10 cellular contexts compared by ENCODE assay signal in the genomic region with DNA sequence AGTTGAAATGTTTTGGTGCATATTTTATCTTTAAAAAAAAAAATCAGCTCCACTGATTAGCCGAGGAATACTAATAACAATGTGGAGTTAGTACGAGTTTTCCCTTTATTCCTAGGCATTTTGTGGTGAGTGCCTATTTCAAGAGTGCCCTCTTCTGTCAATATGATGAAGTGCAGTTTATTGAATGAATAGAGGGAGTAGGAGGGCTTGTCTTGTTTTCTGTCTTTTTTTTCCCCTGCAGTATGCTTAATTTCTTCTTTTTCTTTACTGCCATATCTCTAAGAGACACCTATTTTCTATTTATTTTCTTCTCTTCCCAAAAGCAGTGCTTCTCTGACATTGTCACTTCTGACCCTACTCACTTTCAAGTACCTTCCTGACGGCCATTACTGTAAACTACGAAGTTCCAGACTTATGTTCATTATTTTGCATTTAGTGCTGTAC.
A peak's percentile ranks its signal among the peaks of the same experiment; 100 is the strongest.
DNase-seq lines count a peak whose midpoint lies in the region; ATAC-seq, FAIRE-seq and TF ChIP-seq lines count a peak whose summit lies in the region.
"Had no signal": no experiment of that assay in that cellular context is flagged by ENCODE, and none has a peak within 500 bp of the region (broad histone marks: within the 10 kb centered on the region; RNA-seq: fewer than 3 reads in every experiment).

No MANE protein-coding gene starts in this region.

- no peaks in the 10 kb centered on the region for H3K27me3 ChIP-seq in Loucy (ENCODE audit: insufficient read depth, low read length, poor library complexity, severe bottlenecking)
- H3K27me3 ChIP-seq in mesendoderm (ENCODE audit: insufficient read depth, low read length, poor library complexity): no peaks in the 10 kb centered on the region

- H2AFZ ChIP-seq in Loucy (ENCODE audit: low read length): peak overlapping the region; percentile 69

- H3K79me2 ChIP-seq in Loucy (ENCODE audit: insufficient read depth, low read length) (no peaks in the 10 kb centered on the region), mesendoderm (ENCODE audit: control insufficient read depth, insufficient read depth, low read length) (no peaks in the 10 kb centered on the region)

- H3K56ac ChIP-seq in mesendoderm (ENCODE audit: low read length): no peak overlapping the region

- H3K36me3 ChIP-seq in Loucy (ENCODE audit: insufficient read depth, low read length): no peaks in the 10 kb centered on the region
- H3K36me3 ChIP-seq in mesendoderm (ENCODE audit: control insufficient read depth, insufficient read depth, low read length): no peaks in the 10 kb centered on the region
- H3K36me3 ChIP-seq: HAP-1 had no signal

- H2BK15ac ChIP-seq in mesendoderm (replicated peaks; ENCODE audit: low read depth): no peak overlapping the region

- peaks cover 17% of the 10 kb centered on the region for H3K4me1 ChIP-seq in Loucy (ENCODE audit: insufficient read depth, low read length, poor library complexity, severe bottlenecking)
- H3K4me1 ChIP-seq in mesendoderm (ENCODE audit: control insufficient read depth, low read depth, low read length): no peaks in the 10 kb centered on the region
- H3K4me1 ChIP-seq: HAP-1 had no signal

- H3K9ac ChIP-seq in Loucy (ENCODE audit: low read depth, low read length, poor library complexity, severe bottlenecking) (no peak overlapping the region), mesendoderm (ENCODE audit: low read length) (no peak overlapping the region)

- TF ChIP-seq CTCF in Loucy (conservative IDR thresholded peaks at IDR 0.05; ENCODE audit: low read length) (peak; percentile 76), VCaP (conservative IDR thresholded peaks at IDR 0.05) (peak; percentile 77)

- no peaks in the 10 kb centered on the region for H3K9me2 ChIP-seq in Loucy (replicated peaks; ENCODE audit: low read depth, low read length)

- no peaks in the 10 kb centered on the region for H3F3A ChIP-seq in Loucy (ENCODE audit: low read depth)

- H3K4me3 ChIP-seq in Loucy (ENCODE audit: low read length, poor library complexity, severe bottlenecking) (no peak overlapping the region), mesendoderm (ENCODE audit: low read length) (no peak overlapping the region)
- H3K4me3 ChIP-seq: HAP-1 had no signal

- H3K27ac ChIP-seq in VCaP (no peak overlapping the region), mesendoderm (ENCODE audit: low read depth, low read length) (no peak overlapping the region)

- no peak overlapping the region for H3K18ac ChIP-seq in mesendoderm (ENCODE audit: low read length)

- no peak overlapping the region for H4K5ac ChIP-seq in mesendoderm (ENCODE audit: low read length)

- H3K4ac ChIP-seq in mesendoderm (ENCODE audit: low read depth, low read length): no peak overlapping the region

- peak; percentile 84 for FAIRE-seq in G401.6 (lab: Jason Lieb, UNC)

- no peak overlapping the region for H3K23ac ChIP-seq in mesendoderm (ENCODE audit: low read length)

- no peaks in the 10 kb centered on the region for H4K20me1 ChIP-seq in Loucy (ENCODE audit: insufficient read depth, low read length, poor library complexity, severe bottlenecking)

- no peak overlapping the region for H2AK5ac ChIP-seq in mesendoderm (ENCODE audit: low read length)

- no peaks in the 10 kb centered on the region for H3K79me1 ChIP-seq in mesendoderm (ENCODE audit: low read length)

- DNase-seq in mesendoderm (peak; percentile 48), occipital lobe (lab: John Stamatoyannopoulos, UW) (no peak)
- no peak for DNase-seq in effector CD8-positive, alpha-beta T cell (lab: John Stamatoyannopoulos, UW)
- no peak for DNase-seq in stimulated activated CD4-positive, alpha-beta T cell treated with anti-CD3 and anti-CD28 coated beads, Interleukin-1b, Interleukin-23, amount 100 ng/mL, for 48 hours
- DNase-seq: activated naive CD8-positive, alpha-beta T cell treated with anti-CD3 and anti-CD28 coated beads, Interleukin-2, amount 50 U/mL, for 24 hours had no signal

- no peak for ATAC-seq in HG03342 (IDR thresholded peaks at IDR 0.05; ENCODE audit: unreplicated experiment)
- ATAC-seq: activated naive CD8-positive, alpha-beta T cell treated with anti-CD3 and anti-CD28 coated beads, Interleukin-2, amount 50 U/mL, for 24 hours had no signal

- no peak overlapping the region for H2BK5ac ChIP-seq in mesendoderm (ENCODE audit: low read length)

- H3K9me3 ChIP-seq in Loucy (ENCODE audit: insufficient read depth, low read depth, low read length): no peaks in the 10 kb centered on the region
- H3K9me3 ChIP-seq: HAP-1 had no signal

- H3K4me2 ChIP-seq in Loucy (ENCODE audit: low read depth, low read length, poor library complexity, severe bottlenecking) (peak overlapping the region; percentile 39), mesendoderm (ENCODE audit: low read length) (no peak overlapping the region)

- no peak overlapping the region for H2BK120ac ChIP-seq in mesendoderm (ENCODE audit: low read depth, low read length)

- WGBS in mesendoderm (ENCODE audit: extremely low coverage, insufficient coverage, low lambda C conversion rate): no CpG with 5 or more reads among the region's 4 CpGs

- H4K8ac ChIP-seq in mesendoderm (ENCODE audit: low read depth, low read length): no peak overlapping the region
